ENCODE assay signal across 1 cellular context in genomic region chr1:24642481-24643361, GRCh38.
TF ChIP-seq lines count a peak whose summit lies in the region.

SRRM1 (plus strand) TSS chr1:24643302; CDS start chr1:24643327, 25 bp downstream.

TF ChIP-seq in K562, 482 proteins besides CTCF, POLR2A, EP300 and RAD21 (continued from another document and continues in another):
- peak; percentile 64 for TF ChIP-seq MGA (IDR thresholded peaks at IDR 0.05)
- TF ChIP-seq CUX1 (CRISPR knock-in tag; IDR thresholded peaks at IDR 0.05) = no peak
- no peak for TF ChIP-seq E2F3 (CRISPR knock-in tag; IDR thresholded peaks at IDR 0.05)
- TF ChIP-seq PML (IDR thresholded peaks at IDR 0.05; ENCODE audit: low read length) = peak; percentile 83
- no peak for TF ChIP-seq ZNF316 (IDR thresholded peaks at IDR 0.05)
- TF ChIP-seq ZKSCAN3 (CRISPR knock-in tag; IDR thresholded peaks at IDR 0.05) = no peak
- peak; percentile 15 to 77; a peak in 2 of 4 replicates for TF ChIP-seq FOXK2 (conservative IDR thresholded peaks at IDR 0.05 in 1 of 2, IDR thresholded peaks at IDR 0.05 in 1 of 2; ENCODE audit: low read depth in 2 of 2)
- peak; percentile 63; the same call in 1 of the 2 replicates for TF ChIP-seq HDAC8 (tag; IDR thresholded peaks at IDR 0.05)
- 0 out of 2 replicates have a peak, but pooled peaks have one; percentile 20 for TF ChIP-seq SMAD4 (CRISPR knock-in tag; conservative IDR thresholded peaks at IDR 0.05)
- 0 out of 2 replicates have a peak, but pooled peaks have one; percentile 19 for TF ChIP-seq ZBTB12 (CRISPR knock-in tag; IDR thresholded peaks at IDR 0.05)
- TF ChIP-seq ZBTB43 (CRISPR knock-in tag; IDR thresholded peaks at IDR 0.05) = 0 out of 2 replicates have a peak, but pooled peaks have one; percentile 77
- TF ChIP-seq ETS1 (conservative IDR thresholded peaks at IDR 0.05; ENCODE audit: control insufficient read depth, low read depth, low read length) = peak; percentile 10; the same call in 1 of the 2 replicates
- peak; percentile 95 for TF ChIP-seq POLR2G (IDR thresholded peaks at IDR 0.05; ENCODE audit: low read depth, low read length)
- no peak for TF ChIP-seq MYBL2 (IDR thresholded peaks at IDR 0.05; ENCODE audit: low read depth)
- no peak for TF ChIP-seq MYBL2 (CRISPR knock-in tag; IDR thresholded peaks at IDR 0.05; ENCODE audit: borderline replicate concordance)
- peak; percentile 99 for TF ChIP-seq ZNF407 (IDR thresholded peaks at IDR 0.05; ENCODE audit: low read depth)
- no peak for TF ChIP-seq FOXJ3 (CRISPR knock-in tag; IDR thresholded peaks at IDR 0.05)
- TF ChIP-seq NFE2 (IDR thresholded peaks at IDR 0.05; ENCODE audit: low read depth) = peak; percentile 12; the same call in 1 of the 2 replicates
